11 cellular contexts compared by ENCODE assay signal in the genomic region with DNA sequence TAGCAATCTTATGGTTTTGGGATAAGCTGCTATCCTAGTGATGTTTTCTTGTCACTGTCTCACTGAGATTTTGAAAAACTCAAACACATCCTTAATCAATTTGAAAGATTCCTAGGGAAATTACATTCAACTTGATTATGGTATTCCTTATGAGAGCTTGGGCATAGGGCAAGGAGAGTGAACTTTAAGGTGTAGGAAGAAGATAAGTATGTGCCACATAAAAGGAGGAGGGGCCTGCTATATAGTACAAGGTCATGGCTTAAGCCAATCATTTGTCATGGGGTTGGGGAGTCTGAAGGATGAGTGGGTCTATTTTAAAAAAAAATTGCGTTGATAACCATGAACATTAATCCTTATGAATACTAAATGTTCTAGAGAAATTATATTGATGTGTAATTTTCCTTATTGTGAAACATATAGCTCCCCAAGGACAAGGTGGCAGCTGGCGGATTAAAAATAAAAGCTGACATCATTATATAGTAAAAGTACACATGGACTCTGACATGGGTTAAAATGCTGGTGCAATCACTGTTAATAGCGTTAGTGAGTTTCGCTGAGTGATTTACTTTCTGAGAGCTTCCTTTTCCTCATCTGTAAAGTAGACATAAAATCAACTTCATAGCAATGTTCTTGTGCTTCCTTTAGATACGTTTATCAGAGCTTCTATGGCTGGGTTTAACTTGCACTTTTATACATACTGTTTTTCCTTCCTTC. TPM values are rescaled to one million over a fixed set of nuclear protein-coding genes. Genes with fewer than 3 reads are reported as not detected.
DNase-seq lines count a peak whose midpoint lies in the region; ATAC-seq and TF ChIP-seq lines count a peak whose summit lies in the region.
"Had no signal": no experiment of that assay in that cellular context is flagged by ENCODE, and none has a peak within 500 bp of the region (broad histone marks: within the 10 kb centered on the region; RNA-seq: fewer than 3 reads in every experiment).

No MANE protein-coding gene starts in this region.

- DNase-seq in NAMALWA (ENCODE audit: low spot score) (peak; percentile 84), chondrocyte (ENCODE audit: low spot score) (no peak), caudate nucleus (lab: John Stamatoyannopoulos, UW) (no peak), Right ventricle myocardium inferior (ENCODE audit: missing footprints) (no peak), MG63 (no peak), NCI-H2029 treated with DMSO at 0.1 percent for 48 hours (lab: John Stamatoyannopoulos, UW) (no peak)
- DNase-seq: CD4-positive, CD25-positive, alpha-beta regulatory T cell; retina had no signal

- peak overlapping the region; percentile 43 for H3K27ac Mint-ChIP-seq in chondrocyte (ENCODE audit: unreplicated experiment)
- H3K27ac Mint-ChIP-seq: CD4-positive, CD25-positive, alpha-beta regulatory T cell; T-helper 1 cell treated with Interleukin-12 subunit alpha and Interleukin-12 subunit beta and Interleukin-4 antibody, amounts not matched to agents 30 μg/mL and 1 μg/mL, for 36 hours had no signal

- H3K27ac ChIP-seq in 22Rv1 (peak overlapping the region; percentile 97), caudate nucleus (ENCODE audit: low read depth, low read length) (no peak overlapping the region)

- H3K9me3 Mint-ChIP-seq in chondrocyte (ENCODE audit: low read depth) = no peaks in the 10 kb centered on the region
- H3K9me3 Mint-ChIP-seq: CD4-positive, CD25-positive, alpha-beta regulatory T cell; T-helper 1 cell treated with Interleukin-12 subunit alpha and Interleukin-12 subunit beta and Interleukin-4 antibody, amounts not matched to agents 30 μg/mL and 1 μg/mL, for 36 hours had no signal

- TF ChIP-seq CTCF in 22Rv1 (IDR thresholded peaks at IDR 0.05) (no peak), chondrocyte (IDR thresholded peaks at IDR 0.05) (no peak)

- peak; percentile 40 for ATAC-seq in GM18861 (IDR thresholded peaks at IDR 0.05; ENCODE audit: unreplicated experiment)
- ATAC-seq in Right ventricle myocardium inferior = no peak

- H3K4me1 Mint-ChIP-seq in chondrocyte (ENCODE audit: low read depth) = peaks cover 65% of the 10 kb centered on the region

- intact Hi-C loops in Right ventricle myocardium inferior (cut with DNase I) = no loop called here

- H3K36me3 ChIP-seq in MG63 = no peaks in the 10 kb centered on the region

- H3K9me3 ChIP-seq in MG63 = peaks cover 2% of the 10 kb centered on the region; the same call in 1 of the 2 replicates

- H3K36me3 Mint-ChIP-seq in chondrocyte (ENCODE audit: low read depth) = no peaks in the 10 kb centered on the region

- H3K27me3 Mint-ChIP-seq in chondrocyte (ENCODE audit: low read depth) = no peaks in the 10 kb centered on the region
- H3K27me3 Mint-ChIP-seq: CD4-positive, CD25-positive, alpha-beta regulatory T cell had no signal

- H3K4me3 Mint-ChIP-seq in chondrocyte (ENCODE audit: unreplicated experiment) = no peak overlapping the region
- H3K4me3 Mint-ChIP-seq: CD4-positive, CD25-positive, alpha-beta regulatory T cell; T-helper 1 cell treated with Interleukin-12 subunit alpha and Interleukin-12 subunit beta and Interleukin-4 antibody, amounts not matched to agents 30 μg/mL and 1 μg/mL, for 36 hours had no signal

- H3K27me3 ChIP-seq in MG63 = no peaks in the 10 kb centered on the region

- no peak overlapping the region for H3K4me3 ChIP-seq in MG63

RNA-seq across cellular contexts. Expression of gene GALNT7, which starts 17.4 kb away (rescaled TPM):
- total RNA-seq in chondrocyte (26.0 to 36.6 TPM (median 26.4 TPM) in 3 replicates), Right ventricle myocardium inferior (5.1 TPM)
- 22.6 and 33.7 TPM in 2 replicates for total RNA-seq in MG63 (2014; rRNA removed; shearing (Covaris generic); ENCODE audit: low replicate concordance)
